In genomic region chr4:122602277-122603142, GRCh38 we compare ENCODE assay signal across 9 cellular contexts. TPM values are rescaled to one million over a fixed set of nuclear protein-coding genes. Genes with fewer than 3 reads are reported as not detected.
DNase-seq lines count a peak whose midpoint lies in the region; ATAC-seq and TF ChIP-seq lines count a peak whose summit lies in the region.
"Had no signal": no experiment of that assay in that cellular context is flagged by ENCODE, and none has a peak within 500 bp of the region (broad histone marks: within the 10 kb centered on the region; RNA-seq: fewer than 3 reads in every experiment).

No MANE protein-coding gene starts in this region.

- no peak overlapping the region for H3K4me3 ChIP-seq in Karpas-422 (ENCODE audit: low read length)

- intact Hi-C loops in activated CD8-positive, alpha-beta T cell treated with anti-CD3 and anti-CD28 coated beads for 36 hours (cut with micrococcal nuclease): loop anchor here (1.0 to 10.0 kb wide), 2 partner anchors 115 to 322 kb away; partner anchors contain the start of gene NUDT6

- no peaks in the 10 kb centered on the region for H3K9me3 Mint-ChIP-seq in activated CD8-positive, alpha-beta T cell treated with anti-CD3 and anti-CD28 coated beads for 36 hours

- in situ Hi-C loops in ACHN (cut with HindIII; ENCODE audit: low pct_ligation_motif_present, low pct_unique_long_range_greater_than_20kb, low sequenced_read_pairs): loop anchor here (25.0 kb wide), 1 partner anchor 310 kb away; the partner anchor contains the start of gene NUDT6

- CTCF ChIA-PET in activated CD8-positive, alpha-beta T cell treated with anti-CD3 and anti-CD28 coated beads for 36 hours (lab: Charles Lee): interaction anchor here (0.6 to 4.1 kb wide), 27 partner anchors 9 to 1720 kb away, joined by 3 to 46 read pairs (median 4); partner anchors contain the start of gene BBS12

- DNase-seq in ACHN: peak; percentile 60
- peak; percentile 50 for DNase-seq in Karpas-422
- no peak for DNase-seq in activated CD8-positive, alpha-beta T cell treated with anti-CD3 and anti-CD28 coated beads for 36 hours
- DNase-seq in iPS-NIHi7 (ENCODE audit: extremely low spot score): peak; percentile 40
- no peak for DNase-seq in NCI-H2081 treated with DMSO at 0.1 percent for 48 hours (lab: John Stamatoyannopoulos, UW)

- H3K36me3 Mint-ChIP-seq in activated CD8-positive, alpha-beta T cell treated with anti-CD3 and anti-CD28 coated beads for 36 hours (ENCODE audit: low read depth): no peaks in the 10 kb centered on the region

- no peaks in the 10 kb centered on the region for H3K4me1 Mint-ChIP-seq in activated CD8-positive, alpha-beta T cell treated with anti-CD3 and anti-CD28 coated beads for 36 hours (ENCODE audit: low read depth)

- no peak overlapping the region for H3K4me3 Mint-ChIP-seq in activated CD8-positive, alpha-beta T cell treated with anti-CD3 and anti-CD28 coated beads for 36 hours

- peak; percentile 69 for ATAC-seq in activated CD8-positive, alpha-beta T cell treated with anti-CD3 and anti-CD28 coated beads for 36 hours
- ATAC-seq in HG02840 (IDR thresholded peaks at IDR 0.05; ENCODE audit: low FRiP score, unreplicated experiment) (no peak), HG03045 (IDR thresholded peaks at IDR 0.05; ENCODE audit: unreplicated experiment) (no peak)

- H3K4me2 ChIP-seq in Karpas-422 (ENCODE audit: low read depth, low read length, poor library complexity, severe bottlenecking): peak overlapping the region; percentile 53

- no peaks in the 10 kb centered on the region for H3K4me1 ChIP-seq in Karpas-422 (ENCODE audit: low read length)

- no peak overlapping the region for H3K27ac ChIP-seq in Karpas-422 (ENCODE audit: low read length)
- H3K27ac ChIP-seq: epithelial cell of prostate had no signal

- no peaks in the 10 kb centered on the region for H3K9me2 ChIP-seq in Karpas-422 (replicated peaks; ENCODE audit: insufficient read depth, low read length)

- no peak overlapping the region for H3K27ac Mint-ChIP-seq in activated CD8-positive, alpha-beta T cell treated with anti-CD3 and anti-CD28 coated beads for 36 hours

- H2AFZ ChIP-seq in Karpas-422 (ENCODE audit: low read length): peak overlapping the region; percentile 49

- H3K79me2 ChIP-seq in Karpas-422 (ENCODE audit: low read length): no peaks in the 10 kb centered on the region

- H3K27me3 ChIP-seq in Karpas-422 (ENCODE audit: low read length): no peaks in the 10 kb centered on the region

- POLR2A ChIA-PET in activated CD8-positive, alpha-beta T cell treated with anti-CD3 and anti-CD28 coated beads for 36 hours (lab: Charles Lee): interaction anchor here (0.6 to 2.0 kb wide), 2 partner anchors 16 to 246 kb away, joined by 3 to 5 read pairs; no protein-coding TSS in a partner anchor

- TF ChIP-seq CTCF in GM12873 (IDR thresholded peaks at IDR 0.05; ENCODE audit: insufficient read depth, low read depth, low read length, missing control alignments): peak; percentile 44
- TF ChIP-seq CTCF in activated CD8-positive, alpha-beta T cell treated with anti-CD3 and anti-CD28 coated beads for 36 hours (IDR thresholded peaks at IDR 0.05): peak; percentile 42

- H3K36me3 ChIP-seq in Karpas-422 (ENCODE audit: insufficient read depth, low read length): no peaks in the 10 kb centered on the region

- no peaks in the 10 kb centered on the region for H3K9me3 ChIP-seq in Karpas-422 (ENCODE audit: low read length)

- no peaks in the 10 kb centered on the region for H4K20me1 ChIP-seq in Karpas-422 (ENCODE audit: insufficient read depth, low read depth, low read length)

- 0 out of 2 replicates have a peak overlapping the region, but pooled peaks have one; percentile 29 for H3K9ac ChIP-seq in Karpas-422 (ENCODE audit: low read length)

- peaks cover 15% of the 10 kb centered on the region for H3K27me3 Mint-ChIP-seq in activated CD8-positive, alpha-beta T cell treated with anti-CD3 and anti-CD28 coated beads for 36 hours

RNA-seq across cellular contexts. Expression of gene IL21, which starts 18.4 kb away (rescaled TPM):
- total RNA-seq in Karpas-422 (2014; rRNA removed; shearing (Covaris generic); ENCODE audit: low replicate concordance): not detected in 2 replicates
- under 1 TPM; 0.09 to 0.52 TPM for total RNA-seq in activated CD8-positive, alpha-beta T cell treated with anti-CD3 and anti-CD28 coated beads for 36 hours

Comparison
In these comparisons a context has a peak if more than half of its experiments do, and no peak if none do; other contexts are left out.
1. DNase-seq: peak in ACHN (single experiment), Karpas-422 (single experiment) and iPS-NIHi7 (single experiment); none in activated CD8-positive, alpha-beta T cell treated with anti-CD3 and anti-CD28 coated beads for 36 hours (single experiment) and NCI-H2081 treated with DMSO at 0.1 percent for 48 hours (single experiment).